1 cellular context compared by ENCODE assay signal in genomic region chr20:49983123-49983847, GRCh38.
TF ChIP-seq lines count a peak whose summit lies in the region.

No MANE protein-coding gene starts in this region.

TF ChIP-seq in H1, 55 proteins besides CTCF, POLR2A, EP300 and RAD21:
- TF ChIP-seq, protein P1, sequence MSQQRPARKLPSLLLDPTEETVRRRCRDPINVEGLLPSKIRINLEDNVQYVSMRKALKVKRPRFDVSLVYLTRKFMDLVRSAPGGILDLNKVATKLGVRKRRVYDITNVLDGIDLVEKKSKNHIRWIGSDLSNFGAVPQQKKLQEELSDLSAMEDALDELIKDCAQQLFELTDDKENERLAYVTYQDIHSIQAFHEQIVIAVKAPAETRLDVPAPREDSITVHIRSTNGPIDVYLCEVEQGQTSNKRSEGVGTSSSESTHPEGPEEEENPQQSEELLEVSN (IDR thresholded peaks at IDR 0.05) = no peak
- no peak for TF ChIP-seq CEBPB (IDR thresholded peaks at IDR 0.05; ENCODE audit: low read depth, low read length)
- no peak for TF ChIP-seq SUZ12 (IDR thresholded peaks at IDR 0.05; ENCODE audit: low read length)
- TF ChIP-seq, protein P2, sequence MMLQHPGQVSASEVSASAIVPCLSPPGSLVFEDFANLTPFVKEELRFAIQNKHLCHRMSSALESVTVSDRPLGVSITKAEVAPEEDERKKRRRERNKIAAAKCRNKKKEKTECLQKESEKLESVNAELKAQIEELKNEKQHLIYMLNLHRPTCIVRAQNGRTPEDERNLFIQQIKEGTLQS (IDR thresholded peaks at IDR 0.05; ENCODE audit: insufficient read depth, low read depth, low read length) = no peak
- TF ChIP-seq ATF2 (IDR thresholded peaks at IDR 0.05; ENCODE audit: low read length) = no peak
- no peak for TF ChIP-seq TBP (IDR thresholded peaks at IDR 0.05; ENCODE audit: low read depth, low read length)
- no peak for TF ChIP-seq POU5F1 (IDR thresholded peaks at IDR 0.05; ENCODE audit: low read depth, low read length)
- no peak for TF ChIP-seq KDM1A (IDR thresholded peaks at IDR 0.05; ENCODE audit: borderline replicate concordance, low read length)
- TF ChIP-seq, protein P3, sequence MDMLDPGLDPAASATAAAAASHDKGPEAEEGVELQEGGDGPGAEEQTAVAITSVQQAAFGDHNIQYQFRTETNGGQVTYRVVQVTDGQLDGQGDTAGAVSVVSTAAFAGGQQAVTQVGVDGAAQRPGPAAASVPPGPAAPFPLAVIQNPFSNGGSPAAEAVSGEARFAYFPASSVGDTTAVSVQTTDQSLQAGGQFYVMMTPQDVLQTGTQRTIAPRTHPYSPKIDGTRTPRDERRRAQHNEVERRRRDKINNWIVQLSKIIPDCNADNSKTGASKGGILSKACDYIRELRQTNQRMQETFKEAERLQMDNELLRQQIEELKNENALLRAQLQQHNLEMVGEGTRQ (IDR thresholded peaks at IDR 0.05; ENCODE audit: low read length) = no peak
- TF ChIP-seq FOSL1 (IDR thresholded peaks at IDR 0.05; ENCODE audit: insufficient read depth, low read depth, low read length) = no peak
- TF ChIP-seq SP4 (IDR thresholded peaks at IDR 0.05; ENCODE audit: low read length) = no peak
- no peak for TF ChIP-seq CHD2 (IDR thresholded peaks at IDR 0.05; ENCODE audit: low read length)
- no peak for TF ChIP-seq YY1 (IDR thresholded peaks at IDR 0.05; ENCODE audit: low read depth, low read length)
- TF ChIP-seq RBBP5 (IDR thresholded peaks at IDR 0.05; ENCODE audit: borderline replicate concordance, low read depth, low read length) = no peak
- no peak for TF ChIP-seq MAX (IDR thresholded peaks at IDR 0.05)
